9 cellular contexts compared by ENCODE assay signal in the genomic region with DNA sequence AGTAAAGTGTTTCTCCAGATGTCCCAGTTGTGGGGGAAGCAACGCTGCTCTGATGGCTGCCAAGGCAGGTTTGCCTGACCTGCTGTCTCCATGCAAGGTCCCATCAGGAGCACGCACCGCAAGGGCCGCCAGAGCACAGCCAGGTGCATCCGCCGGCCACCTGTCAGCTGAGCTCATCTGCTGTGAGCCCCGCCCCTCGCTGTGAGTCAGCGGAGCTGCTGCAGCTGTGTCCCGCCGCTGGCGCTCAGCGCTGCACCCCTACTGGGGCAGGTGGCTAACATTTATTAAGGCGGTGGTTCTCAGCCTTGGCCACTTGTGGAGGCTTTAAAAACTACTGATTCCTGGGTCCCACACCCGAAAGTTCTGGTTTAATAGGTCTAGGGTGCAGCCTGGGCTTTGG.
DNase-seq lines count a peak whose midpoint lies in the region; ATAC-seq, FAIRE-seq and TF ChIP-seq lines count a peak whose summit lies in the region.
"Had no signal": no experiment of that assay in that cellular context is flagged by ENCODE, and none has a peak within 500 bp of the region (broad histone marks: within the 10 kb centered on the region; RNA-seq: fewer than 3 reads in every experiment).

No MANE protein-coding gene starts in this region.

- no TSS peak for BruUV-seq in HepG2 (replicated peaks; lab: Mats Ljungman, UMichigan)

- CTCF ChIA-PET in HepG2 (lab: Yijun Ruan, JAX; ENCODE audit: low intra/inter-chr PET ratio, low total read pairs), result no interaction called here

- no peaks in the 10 kb centered on the region for H3K79me2 ChIP-seq in HepG2 (ENCODE audit: insufficient read depth, low read length)

- H3K27me3 ChIP-seq in HepG2 (ENCODE audit: control insufficient read depth in 1 of 2, insufficient read depth in 2 of 2, low read length in 2 of 2) (peaks cover 0 to 26% of the 10 kb centered on the region in 2 experiments; a peak in 3 of 5 replicates), stomach (peaks cover 0 to 16% (median 0%) of the 10 kb centered on the region in 3 donors)

- WGBS in HepG2 (ENCODE audit: low lambda C conversion rate), result 49% methylated on average over 12 of the region's 15 CpGs
- WGBS in stomach, 5 donors, result 21 to 47% (median 27%) methylated on average over 12 to 15 of the region's 15 CpGs

- H3K36me3 ChIP-seq in HepG2 (replicated peaks in 1 of 2; ENCODE audit: control insufficient read depth in 1 of 2, insufficient read depth in 2 of 2, low read length in 2 of 2), result no peaks in the 10 kb centered on the region
- H3K36me3 ChIP-seq in stomach, result no peaks in the 10 kb centered on the region
- H3K36me3 ChIP-seq: thoracic aorta had no signal

- H3K9me3 ChIP-seq in HepG2 (ENCODE audit: low read length) (no peaks in the 10 kb centered on the region), stomach (no peaks in the 10 kb centered on the region)
- H3K9me3 ChIP-seq: thoracic aorta had no signal

- intact Hi-C loops in HepG2 (cut with micrococcal nuclease; ENCODE audit: unreplicated experiment), result no loop called here
- intact Hi-C loops in stomach (cut with DNase I; ENCODE audit: low total_unique reads), result no loop called here

- no peak overlapping the region for H3K9ac ChIP-seq in HepG2 (ENCODE audit: insufficient read depth, low read depth, low read length)

- no peak for FAIRE-seq in HepG2 (lab: Jason Lieb, UNC)

- TF ChIP-seq RAD21 in HepG2 (CRISPR knock-in tag; IDR thresholded peaks at IDR 0.05), result no peak

- POLR2A ChIA-PET in HepG2 (lab: Yijun Ruan, JAX), result interaction anchor here (0.7 kb wide), 1 partner anchor 15 kb away, joined by 3 read pairs; no protein-coding TSS in a partner anchor

- H3K27ac ChIP-seq in HepG2 (ENCODE audit: extremely low read length, insufficient read depth, low read length), result no peak overlapping the region
- H3K27ac ChIP-seq in stomach, result no peak overlapping the region
- H3K27ac ChIP-seq: thoracic aorta had no signal

- DNase-seq in GM12865 (ENCODE audit: low read depth), result peak; percentile 8
- peak; percentile 69 for DNase-seq in NCI-H748 treated with DMSO at 0.1 percent for 48 hours (lab: John Stamatoyannopoulos, UW)
- peak; percentile 27 for DNase-seq in activated effector memory CD4-positive, alpha-beta T cell treated with Interleukin-2 at 50 U/mL for 16 hours
- DNase-seq in HepG2 (ENCODE audit: low spot score), result peak; percentile 21
- DNase-seq in stomach, result peak; percentile 51
- DNase-seq in GM19240 (ENCODE audit: insufficient read length, low spot score), result no peak

- ATAC-seq in HG02981 (IDR thresholded peaks at IDR 0.05; ENCODE audit: unreplicated experiment) (peak; percentile 78), HepG2 (peak; percentile 85), HG02610 (IDR thresholded peaks at IDR 0.05; ENCODE audit: unreplicated experiment) (no peak)

- no peaks in the 10 kb centered on the region for H4K20me1 ChIP-seq in HepG2 (ENCODE audit: insufficient read depth, low read length)

- H2AFZ ChIP-seq in HepG2 (ENCODE audit: low read length), result no peak overlapping the region

- TF ChIP-seq POLR2A in HepG2 (IDR thresholded peaks at IDR 0.05; ENCODE audit: insufficient read depth in 1 of 2, low read depth in 2 of 2, low read length in 2 of 2), result no peak
- no peak for TF ChIP-seq POLR2A in stomach (IDR thresholded peaks at IDR 0.05)

- in situ Hi-C loops in HepG2 (cut with HindIII; ENCODE audit: extremely low pct_ligation_motif_present, low pct_unique_long_range_greater_than_20kb), result no loop called here

- H3K4me1 ChIP-seq in HepG2 (ENCODE audit: insufficient read depth, low read length) (peaks cover 22% of the 10 kb centered on the region), stomach (peaks cover 0 to 36% (median 0%) of the 10 kb centered on the region in 4 donors)

- H3K4me3 ChIP-seq in GM12865 (ENCODE audit: low read depth, low read length) (no peak overlapping the region), HepG2 (replicated peaks in 1 of 3; ENCODE audit: insufficient read depth in 1 of 3, low read depth in 2 of 3, low read length in 3 of 3) (no peak overlapping the region), stomach (no peak overlapping the region)
- H3K4me3 ChIP-seq: thoracic aorta had no signal

- H3K4me2 ChIP-seq in HepG2 (ENCODE audit: low read depth, low read length), result no peak overlapping the region

- TF ChIP-seq EP300 in HepG2 (IDR thresholded peaks at IDR 0.05; ENCODE audit: low read depth in 2 of 2, low read length in 2 of 2), result no peak
- no peak for TF ChIP-seq EP300 in HepG2 (CRISPR knock-in tag; IDR thresholded peaks at IDR 0.05; ENCODE audit: borderline replicate concordance)
- TF ChIP-seq EP300 in stomach (IDR thresholded peaks at IDR 0.05), result no peak

- TF ChIP-seq CTCF in GM12865 (IDR thresholded peaks at IDR 0.05; ENCODE audit: insufficient read depth, low read depth, low read length, missing control alignments), result no peak
- 0 out of 2 replicates have a peak, but pooled peaks have one; percentile 22 for TF ChIP-seq CTCF in HepG2 (CRISPR knock-in tag; IDR thresholded peaks at IDR 0.05)
- no peak for TF ChIP-seq CTCF in stomach (IDR thresholded peaks at IDR 0.05)

TF ChIP-seq in HepG2, 621 proteins besides CTCF, POLR2A, EP300 and RAD21 (continues in another document):
- TF ChIP-seq CC2D1A (CRISPR knock-in tag; IDR thresholded peaks at IDR 0.05) (no peak), ZMYM4 (CRISPR knock-in tag; IDR thresholded peaks at IDR 0.05) (peak; percentile 58; the same call in 1 of the 2 replicates), NCOR1 (IDR thresholded peaks at IDR 0.05; ENCODE audit: borderline replicate concordance, low read length) (no peak), ZNF549 (CRISPR knock-in tag; IDR thresholded peaks at IDR 0.05) (no peak), ZNF292 (CRISPR knock-in tag; IDR thresholded peaks at IDR 0.05; ENCODE audit: borderline replicate concordance, low read depth) (peak; percentile 81; the same call in 1 of the 2 replicates), HMG20A (CRISPR knock-in tag; IDR thresholded peaks at IDR 0.05; ENCODE audit: borderline replicate concordance) (no peak), ZFP36 (IDR thresholded peaks at IDR 0.05; ENCODE audit: borderline replicate concordance, low read depth, low read length, partially characterized antibody) (no peak), FOSL2 (CRISPR knock-in tag; IDR thresholded peaks at IDR 0.05) (peak; percentile 86), SSRP1 (CRISPR knock-in tag; IDR thresholded peaks at IDR 0.05) (no peak), ZSCAN25 (CRISPR knock-in tag; IDR thresholded peaks at IDR 0.05) (peak; percentile 94), ZBTB38 (CRISPR knock-in tag; IDR thresholded peaks at IDR 0.05) (peak; percentile 83), EHMT2 (IDR thresholded peaks at IDR 0.05; ENCODE audit: borderline replicate concordance, low read depth, low read length) (no peak), HNRNPLL (IDR thresholded peaks at IDR 0.05; ENCODE audit: low read depth, low read length, poor library complexity, severe bottlenecking) (peak; percentile 20), GABPB1 (CRISPR knock-in tag; IDR thresholded peaks at IDR 0.05) (peak; percentile 55; the same call in 1 of the 2 replicates), THAP11 (CRISPR knock-in tag; IDR thresholded peaks at IDR 0.05) (no peak), ARHGAP35 (CRISPR knock-in tag; IDR thresholded peaks at IDR 0.05; ENCODE audit: borderline replicate concordance) (no peak), ZFYVE20 (CRISPR knock-in tag; IDR thresholded peaks at IDR 0.05; ENCODE audit: borderline replicate concordance, low read depth) (no peak), PRPF4 (IDR thresholded peaks at IDR 0.05; ENCODE audit: low read depth, low read length, poor library complexity, severe bottlenecking) (no peak)
- TF ChIP-seq, protein P1, sequence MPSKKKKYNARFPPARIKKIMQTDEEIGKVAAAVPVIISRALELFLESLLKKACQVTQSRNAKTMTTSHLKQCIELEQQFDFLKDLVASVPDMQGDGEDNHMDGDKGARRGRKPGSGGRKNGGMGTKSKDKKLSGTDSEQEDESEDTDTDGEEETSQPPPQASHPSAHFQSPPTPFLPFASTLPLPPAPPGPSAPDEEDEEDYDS (CRISPR knock-in tag; IDR thresholded peaks at IDR 0.05), result no peak
- TF ChIP-seq, protein P2, sequence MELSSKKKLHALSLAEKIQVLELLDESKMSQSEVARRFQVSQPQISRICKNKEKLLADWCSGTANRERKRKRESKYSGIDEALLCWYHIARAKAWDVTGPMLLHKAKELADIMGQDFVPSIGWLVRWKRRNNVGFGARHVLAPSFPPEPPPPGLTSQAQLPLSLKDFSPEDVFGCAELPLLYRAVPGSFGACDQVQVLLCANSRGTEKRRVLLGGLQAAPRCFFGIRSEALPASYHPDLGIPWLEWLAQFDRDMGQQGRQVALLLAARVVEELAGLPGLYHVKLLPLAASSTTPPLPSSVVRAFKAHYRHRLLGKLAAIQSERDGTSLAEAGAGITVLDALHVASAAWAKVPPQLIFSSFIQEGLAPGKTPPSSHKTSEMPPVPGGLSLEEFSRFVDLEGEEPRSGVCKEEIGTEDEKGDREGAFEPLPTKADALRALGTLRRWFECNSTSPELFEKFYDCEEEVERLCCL (CRISPR knock-in tag; IDR thresholded peaks at IDR 0.05; ENCODE audit: borderline replicate concordance), result no peak
- TF ChIP-seq, protein P3, sequence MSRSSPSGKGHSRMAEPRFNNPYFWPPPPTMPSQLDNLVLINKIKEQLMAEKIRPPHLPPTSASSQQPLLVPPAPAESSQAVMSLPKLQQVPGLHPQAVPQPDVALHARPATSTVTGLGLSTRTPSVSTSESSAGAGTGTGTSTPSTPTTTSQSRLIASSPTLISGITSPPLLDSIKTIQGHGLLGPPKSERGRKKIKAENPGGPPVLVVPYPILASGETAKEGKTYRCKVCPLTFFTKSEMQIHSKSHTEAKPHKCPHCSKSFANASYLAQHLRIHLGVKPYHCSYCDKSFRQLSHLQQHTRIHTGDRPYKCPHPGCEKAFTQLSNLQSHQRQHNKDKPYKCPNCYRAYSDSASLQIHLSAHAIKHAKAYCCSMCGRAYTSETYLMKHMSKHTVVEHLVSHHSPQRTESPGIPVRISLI (CRISPR knock-in tag; IDR thresholded peaks at IDR 0.05; ENCODE audit: borderline replicate concordance), result no peak
